Comparison of ENCODE assay signal across 29 cellular contexts in genomic region chr2:239816571-239816970, GRCh38.
"Had no signal": no experiment of that assay in that cellular context is flagged by ENCODE, and none has a peak within 500 bp of the region (broad histone marks: within the 10 kb centered on the region; RNA-seq: fewer than 3 reads in every experiment).

No MANE protein-coding gene starts in this region.

- H3K9me3 Mint-ChIP-seq: activated naive CD4-positive, alpha-beta T cell treated with anti-CD3 and anti-CD28 coated beads, Interleukin-2, amount 10 ng/mL, durations not matched to agents 7 days and 5 days; activated naive CD8-positive, alpha-beta T cell treated with anti-CD3 and anti-CD28 coated beads, Interleukin-2, amount 10 ng/mL, durations not matched to agents 7 days and 5 days; activated T-cell treated with anti-CD3 and anti-CD28 coated beads, Interleukin-2, amount 50 U/mL, for 72 hours; brain; T-cell; T-helper 2 cell treated with Interferon-gamma antibody and Interleukin-4, amounts not matched to agents 5 μg/mL and 100 μg/mL, for 36 hours had no signal

- H3K27ac ChIP-seq: ascending aorta, foreskin keratinocyte, heart left ventricle, left lung, lower lobe of right lung, parathyroid adenoma, right atrium auricular region, tibial nerve, VCaP had no signal

- H3K4me3 Mint-ChIP-seq: activated naive CD4-positive, alpha-beta T cell treated with anti-CD3 and anti-CD28 coated beads, Interleukin-2, amount 10 ng/mL, durations not matched to agents 7 days and 5 days; activated naive CD8-positive, alpha-beta T cell treated with anti-CD3 and anti-CD28 coated beads, Interleukin-2, amount 10 ng/mL, durations not matched to agents 7 days and 5 days; activated T-cell treated with anti-CD3 and anti-CD28 coated beads, Interleukin-2, amount 50 U/mL, for 72 hours; brain; stimulated activated naive B cell treated with anti-CD40 and anti-IgM and Interleukin-4, amounts not matched to agents 10 μg/mL and 1 μg/mL and 100 μg/mL, for 72 hours; T-cell; T-helper 2 cell treated with Interferon-gamma antibody and Interleukin-4, amounts not matched to agents 5 μg/mL and 100 μg/mL, for 36 hours had no signal

- H3K9ac ChIP-seq: parathyroid adenoma had no signal

- H3K4me1 ChIP-seq: foreskin keratinocyte had no signal

- H3K27ac Mint-ChIP-seq: activated naive CD4-positive, alpha-beta T cell treated with anti-CD3 and anti-CD28 coated beads, Interleukin-2, amount 10 ng/mL, durations not matched to agents 7 days and 5 days; activated naive CD8-positive, alpha-beta T cell treated with anti-CD3 and anti-CD28 coated beads, Interleukin-2, amount 10 ng/mL, durations not matched to agents 7 days and 5 days; activated T-cell treated with anti-CD3 and anti-CD28 coated beads, Interleukin-2, amount 50 U/mL, for 72 hours; nephron progenitor cell; stimulated activated naive B cell treated with anti-CD40 and anti-IgM and Interleukin-4, amounts not matched to agents 10 μg/mL and 1 μg/mL and 100 μg/mL, for 72 hours; T-cell; T-helper 2 cell treated with Interferon-gamma antibody and Interleukin-4, amounts not matched to agents 5 μg/mL and 100 μg/mL, for 36 hours had no signal

- H3K27me3 ChIP-seq: ascending aorta, esophagus muscularis mucosa, foreskin keratinocyte, left lung, right atrium auricular region, tibial nerve had no signal

- H3K9me3 ChIP-seq: ascending aorta, esophagus muscularis mucosa, heart left ventricle, left lung, lower lobe of right lung, mucosa of descending colon, right atrium auricular region, stomach, tibial nerve had no signal

- H3K36me3 ChIP-seq: ascending aorta, esophagus muscularis mucosa, heart left ventricle, left lung, lower lobe of right lung, right atrium auricular region, stomach, tibial nerve had no signal

- H3K36me3 Mint-ChIP-seq: activated naive CD4-positive, alpha-beta T cell treated with anti-CD3 and anti-CD28 coated beads, Interleukin-2, amount 10 ng/mL, durations not matched to agents 7 days and 5 days; activated naive CD8-positive, alpha-beta T cell treated with anti-CD3 and anti-CD28 coated beads, Interleukin-2, amount 10 ng/mL, durations not matched to agents 7 days and 5 days; brain; stimulated activated naive B cell treated with anti-CD40 and anti-IgM and Interleukin-4, amounts not matched to agents 10 μg/mL and 1 μg/mL and 100 μg/mL, for 72 hours; T-cell had no signal

- H3K4me1 Mint-ChIP-seq: activated naive CD4-positive, alpha-beta T cell treated with anti-CD3 and anti-CD28 coated beads, Interleukin-2, amount 10 ng/mL, durations not matched to agents 7 days and 5 days; activated naive CD8-positive, alpha-beta T cell treated with anti-CD3 and anti-CD28 coated beads, Interleukin-2, amount 10 ng/mL, durations not matched to agents 7 days and 5 days; T-cell had no signal

- DNase-seq: activated CD4-positive, alpha-beta T cell treated with anti-CD3 and anti-CD28 coated beads for 4 hours; activated CD4-positive, alpha-beta T cell treated with anti-CD3 and anti-CD28 coated beads, Interleukin-2, amount 50 U/mL, for 48 hours; activated gamma-delta T cell; activated naive CD4-positive, alpha-beta T cell treated with anti-CD3 and anti-CD28 coated beads, Interleukin-2, amount 10 ng/mL, durations not matched to agents 7 days and 5 days; activated naive CD8-positive, alpha-beta T cell treated with anti-CD3 and anti-CD28 coated beads, Interleukin-2, amount 10 ng/mL, durations not matched to agents 7 days and 5 days; activated T-cell treated with anti-CD3 and anti-CD28 coated beads, Interleukin-2, amount 50 U/mL, for 72 hours; cortex of kidney; foreskin keratinocyte; hypothalamus; kidney glomerular epithelial cell; left lung; lower lobe of right lung; mesenchymal stem cell; nephron progenitor cell; stimulated activated CD4-positive, alpha-beta T cell treated with anti-CD3 and anti-CD28 coated beads, Interleukin-15, amount 100 ng/mL, for 24 hours; stimulated activated CD4-positive, alpha-beta T cell treated with anti-CD3 and anti-CD28 coated beads, Interleukin-2, amount 100 ng/mL, for 24 hours; stimulated activated naive B cell treated with anti-CD40 and anti-IgM and Interleukin-4, amounts not matched to agents 10 μg/mL and 1 μg/mL and 100 μg/mL, for 72 hours; T-cell had no signal

- H3K79me2 ChIP-seq: parathyroid adenoma had no signal

- H3K4me3 ChIP-seq: ascending aorta, esophagus muscularis mucosa, heart left ventricle, left lung, lower lobe of right lung, mucosa of descending colon, right atrium auricular region, stomach, tibial nerve had no signal

- H2AFZ ChIP-seq: parathyroid adenoma had no signal
